ENCODE assay signal across 10 cellular contexts in the genomic region with DNA sequence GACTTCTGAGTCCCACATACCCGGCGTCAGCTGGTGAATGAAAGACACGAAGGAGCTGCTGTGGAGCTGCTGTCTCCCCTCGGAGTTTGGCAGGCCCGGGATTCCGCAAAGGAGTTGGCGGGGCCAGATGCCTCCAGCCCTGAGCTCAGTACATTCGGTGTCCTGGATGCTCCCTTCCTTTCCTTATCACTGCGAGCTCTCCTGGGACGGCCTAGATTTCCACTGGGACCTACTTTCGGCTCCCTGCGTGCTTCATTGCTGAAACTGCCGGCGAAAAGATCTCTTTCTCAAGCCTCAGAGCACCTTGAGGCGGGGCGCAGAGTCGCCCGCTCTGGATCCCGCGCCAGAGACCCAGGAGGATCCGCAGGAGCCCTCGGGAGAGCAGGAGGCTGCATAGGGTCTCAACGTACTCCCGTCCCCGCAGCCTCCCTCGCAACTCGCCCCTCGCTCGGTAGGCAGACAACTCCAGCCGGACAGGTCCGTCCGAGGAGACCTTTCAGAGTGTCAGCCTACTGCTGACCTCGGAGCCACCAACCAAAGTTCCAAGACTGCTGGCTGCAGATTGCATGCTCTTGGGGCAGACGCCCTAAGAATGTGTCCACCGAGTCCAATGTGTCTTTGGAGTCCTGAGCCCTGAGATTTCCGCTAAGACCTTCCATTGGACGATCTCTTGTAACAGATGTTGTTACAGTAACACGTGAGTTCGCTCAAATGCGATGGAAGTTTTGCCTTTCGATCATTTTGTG. TPM values are rescaled to one million over a fixed set of nuclear protein-coding genes. Genes with fewer than 3 reads are reported as not detected.
DNase-seq lines count a peak whose midpoint lies in the region; ATAC-seq, FAIRE-seq and TF ChIP-seq lines count a peak whose summit lies in the region.
"Had no signal": no experiment of that assay in that cellular context is flagged by ENCODE, and none has a peak within 500 bp of the region (broad histone marks: within the 10 kb centered on the region; RNA-seq: fewer than 3 reads in every experiment).

No MANE protein-coding gene starts in this region.

- H3K36me3 ChIP-seq in BJ (ENCODE audit: control insufficient read depth, insufficient read depth, low read length): no peaks in the 10 kb centered on the region

- peak overlapping the region; percentile 20 for H3K4me3 ChIP-seq in BJ (ENCODE audit: low read depth, low read length)

- peaks cover 16 to 23% (median 20%) of the 10 kb centered on the region in 3 donors for H3K4me1 Mint-ChIP-seq in IgD-negative memory B cell
- peaks cover 27 to 41% of the 10 kb centered on the region in 2 donors for H3K4me1 Mint-ChIP-seq in natural killer cell treated with Interleukin-12 subunit alpha and Interleukin-12 subunit beta and Interleukin-15 and Interleukin-18, amount 100 ng/mL, for 72 hours (ENCODE audit: low read depth in 2 of 2)

- H3K9me3 Mint-ChIP-seq in IgD-negative memory B cell: no peaks in the 10 kb centered on the region
- no peaks in the 10 kb centered on the region for H3K9me3 Mint-ChIP-seq in natural killer cell treated with Interleukin-12 subunit alpha and Interleukin-12 subunit beta and Interleukin-15 and Interleukin-18, amount 100 ng/mL, for 72 hours

- TF ChIP-seq CTCF in BJ (IDR thresholded peaks at IDR 0.05; ENCODE audit: insufficient read depth, low read depth, low read length): no peak

- peaks cover under 1% of the 10 kb centered on the region for H3K36me3 Mint-ChIP-seq in IgD-negative memory B cell
- H3K36me3 Mint-ChIP-seq in natural killer cell treated with Interleukin-12 subunit alpha and Interleukin-12 subunit beta and Interleukin-15 and Interleukin-18, amount 100 ng/mL, for 72 hours: no peaks in the 10 kb centered on the region

- POLR2A ChIA-PET in BJ (lab: Charles Lee): interaction anchor here (0.5 kb wide), 1 partner anchor 451 kb away, joined by 3 read pairs; no protein-coding TSS in a partner anchor

- no peak for DNase-seq in BJ (ENCODE audit: low read depth)
- DNase-seq in dermis blood vessel endothelial cell: peak; percentile 57
- DNase-seq in natural killer cell treated with Interleukin-12 subunit alpha and Interleukin-12 subunit beta and Interleukin-15 and Interleukin-18, amount 100 ng/mL, for 72 hours (ENCODE audit: low spot score): no peak
- DNase-seq in HTR-8/SVneo (ENCODE audit: insufficient read length, low spot score): no peak
- no peak for DNase-seq in GOT3 (lab: John Stamatoyannopoulos, UW)
- no peak for DNase-seq in NCI-H69 (lab: John Stamatoyannopoulos, UW)
- DNase-seq in stimulated activated naive CD4-positive, alpha-beta T cell treated with Interleukin-2 at 50 U/mL for 16 hours (lab: John Stamatoyannopoulos, UW): no peak
- DNase-seq: NCI-H510A had no signal

- ATAC-seq in natural killer cell treated with Interleukin-12 subunit alpha and Interleukin-12 subunit beta and Interleukin-15 and Interleukin-18, amount 100 ng/mL, for 72 hours: no peak

- no peaks in the 10 kb centered on the region for H3K27me3 Mint-ChIP-seq in IgD-negative memory B cell
- no peaks in the 10 kb centered on the region for H3K27me3 Mint-ChIP-seq in natural killer cell treated with Interleukin-12 subunit alpha and Interleukin-12 subunit beta and Interleukin-15 and Interleukin-18, amount 100 ng/mL, for 72 hours

- H3K27me3 ChIP-seq in BJ (ENCODE audit: control insufficient read depth, insufficient read depth, low read length): no peaks in the 10 kb centered on the region

- FAIRE-seq in HTR-8/SVneo (lab: Jason Lieb, UNC): no peak
- FAIRE-seq: TTC549 had no signal

- H3K27ac Mint-ChIP-seq in IgD-negative memory B cell: peak overlapping the region in 2 of 3 donors; percentile 46 to 59
- peak overlapping the region in 1 of 2 donors; percentile 2 for H3K27ac Mint-ChIP-seq in natural killer cell treated with Interleukin-12 subunit alpha and Interleukin-12 subunit beta and Interleukin-15 and Interleukin-18, amount 100 ng/mL, for 72 hours

- H3K4me3 Mint-ChIP-seq in IgD-negative memory B cell: peak overlapping the region in 2 of 4 donors; percentile 18 to 44
- H3K4me3 Mint-ChIP-seq in natural killer cell treated with Interleukin-12 subunit alpha and Interleukin-12 subunit beta and Interleukin-15 and Interleukin-18, amount 100 ng/mL, for 72 hours: peak overlapping the region; percentile 26

- CTCF ChIA-PET in BJ (lab: Yijun Ruan, JAX): interaction anchor here (0.7 kb wide), 1 partner anchor 85 kb away, joined by 3 read pairs; no protein-coding TSS in a partner anchor

RNA-seq across cellular contexts. Expression of gene ANXA2R, which starts 6.1 kb away (rescaled TPM):
- polyA plus RNA-seq in BJ (2011; rRNA removed) (0.53 and 0.74 TPM in 2 replicates), IgD-negative memory B cell (42.9 TPM)
- 2.4 and 3.0 TPM in 2 replicates for polyA minus RNA-seq in BJ (2011; rRNA and poly(A)+ RNA removed)
- 7.7 and 7.8 TPM in 2 replicates for total RNA-seq in dermis blood vessel endothelial cell
- total RNA-seq in natural killer cell treated with Interleukin-12 subunit alpha and Interleukin-12 subunit beta and Interleukin-15 and Interleukin-18, amount 100 ng/mL, for 72 hours: 1 to 10 TPM; 4.8 to 6.9 TPM
